ENCODE assay signal across 8 cellular contexts in the genomic region with DNA sequence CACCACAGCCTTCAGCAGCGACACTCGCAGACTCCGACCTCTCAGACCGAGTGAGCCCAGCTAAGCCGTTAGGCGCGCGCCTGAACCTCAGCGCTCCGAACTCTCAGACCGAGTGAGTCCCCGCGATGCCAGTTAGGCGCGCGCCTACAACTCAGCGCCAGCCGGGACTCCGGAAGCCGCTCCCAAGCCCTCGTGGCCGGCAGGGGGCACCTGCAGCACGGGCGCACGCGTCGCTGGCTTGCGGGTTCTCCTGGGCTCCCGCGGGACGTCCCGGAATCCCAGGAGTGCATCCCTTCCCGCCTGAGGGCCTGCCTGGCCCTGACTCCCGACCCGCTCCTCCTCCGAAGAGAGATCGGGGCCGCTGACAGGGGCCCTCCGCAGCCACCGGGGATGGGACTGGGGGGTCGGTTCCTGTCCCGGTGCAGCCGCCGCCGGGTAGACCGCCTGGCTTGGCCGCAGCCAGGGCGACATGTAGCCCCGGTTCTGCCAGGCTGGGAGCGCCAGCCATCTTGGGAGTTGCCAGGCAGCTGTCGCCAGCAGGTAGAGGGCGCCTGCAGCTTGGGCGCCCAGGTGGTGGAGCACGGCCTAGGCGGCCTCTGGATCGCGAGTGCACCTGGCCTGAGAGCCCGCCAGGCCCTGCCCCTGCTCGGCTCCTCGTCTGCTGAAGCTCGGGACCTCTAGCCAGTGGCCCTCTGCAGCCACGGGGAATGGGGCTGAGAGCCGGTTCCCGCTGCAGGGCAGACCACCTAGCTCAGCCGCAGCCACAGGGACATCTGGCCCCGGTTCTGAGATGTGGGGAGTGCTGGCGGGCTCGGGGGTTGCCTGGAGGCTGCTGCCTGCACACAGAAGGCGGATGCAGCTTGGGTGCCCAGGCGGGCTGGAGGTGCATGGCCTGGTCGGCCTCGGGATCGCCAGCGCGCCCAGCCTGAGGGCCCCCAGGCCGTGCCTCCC. TPM values are rescaled to one million over a fixed set of nuclear protein-coding genes. Genes with fewer than 3 reads are reported as not detected.
DNase-seq lines count a peak whose midpoint lies in the region; ATAC-seq and TF ChIP-seq lines count a peak whose summit lies in the region.

A gene (minus strand): TSS at position 114 of the 951 bp plus-strand sequence. CDS start 311 bp downstream, outside the sequence.

- H3K4me1 ChIP-seq in mucosa of descending colon (ENCODE audit: low read depth): peaks cover 20% of the 10 kb centered on the region

- H3K27me3 ChIP-seq in AG04450 (ENCODE audit: control insufficient read depth, insufficient read depth, low read length): peaks cover 43% of the 10 kb centered on the region

- peak; percentile 82 for ATAC-seq in GM18909 (IDR thresholded peaks at IDR 0.05; ENCODE audit: poor library complexity, unreplicated experiment)
- peak; percentile 70 for ATAC-seq in HG03342 (IDR thresholded peaks at IDR 0.05; ENCODE audit: unreplicated experiment)
- peak; percentile 95 for ATAC-seq in esophagus mucosa
- ATAC-seq in mucosa of descending colon: peak; percentile 89

- POLR2A ChIA-PET in AG04450 (lab: Yijun Ruan, JAX): no interaction called here

- TF ChIP-seq CTCF in AG04450 (IDR thresholded peaks at IDR 0.05; ENCODE audit: low read depth, low read length): peak; percentile 69
- peak; percentile 66 for TF ChIP-seq CTCF in mucosa of descending colon (IDR thresholded peaks at IDR 0.05)

- H3K27ac ChIP-seq in AG04450 (ENCODE audit: low read depth, low read length): no peak within 1 kb of the TSS

- no peaks in the 10 kb centered on the region for H3K36me3 ChIP-seq in mucosa of descending colon (ENCODE audit: low read depth)

- peak; percentile 29 for DNase-seq in AG04450 (ENCODE audit: low read depth, low spot score)
- peak; percentile 40 for DNase-seq in NCI-H524 treated with DMSO at 0.1 percent for 48 hours (lab: John Stamatoyannopoulos, UW)
- DNase-seq in activated T-cell treated with anti-CD3 and anti-CD28 coated beads for 1 hour (ENCODE audit: low read depth): peak; percentile 48
- DNase-seq in mucosa of descending colon: peak; percentile 91 to 95 (median 93)
- DNase-seq in stimulated activated CD8-positive, alpha-beta memory T cell treated with anti-CD3 and anti-CD28 coated beads, Interleukin-4, amount 100 ng/mL, for 24 hours (ENCODE audit: low read depth): peak; percentile 52

- CTCF ChIA-PET in AG04450 (lab: Charles Lee): interaction anchor here (0.9 kb wide), 1 partner anchor 24 kb away, joined by 3 read pairs; no protein-coding TSS in a partner anchor

- H3K4me3 ChIP-seq in AG04450 (ENCODE audit: low read depth, low read length): peak within 1 kb of the TSS; percentile 46
- peak within 1 kb of the TSS; percentile 22 for H3K4me3 ChIP-seq in mucosa of descending colon

- intact Hi-C loops in mucosa of descending colon (cut with DNase I, micrococcal nuclease): no loop called here

- H3K9me3 ChIP-seq in AG04450 (ENCODE audit: control insufficient read depth, insufficient read depth, low read length) (peaks cover 7% of the 10 kb centered on the region; the same call in 1 of the 2 replicates), mucosa of descending colon (no peaks in the 10 kb centered on the region)

RNA-seq across cellular contexts. Expression of the gene that starts here (rescaled TPM):
- 0.31 TPM in 1 of 2 replicates, not detected in the other for polyA plus RNA-seq in AG04450 (2011; rRNA removed)
- 1.9 TPM in 1 of 2 replicates, not detected in the other for polyA minus RNA-seq in AG04450 (2011; rRNA and poly(A)+ RNA removed)
- total RNA-seq in esophagus mucosa: 3.0 TPM
- total RNA-seq in mucosa of descending colon: 10 to 100 TPM in 2 of 3 donors, 1 to 10 TPM in 1; 5.9 to 19.2 (median 15.9) TPM

Comparison
In these comparisons a context has a peak if more than half of its experiments do, and no peak if none do; other contexts are left out.
1. DNase-seq: peak in every context shown above with its lines; median percentile 93 in mucosa of descending colon; 52 in stimulated activated CD8-positive, alpha-beta memory T cell treated with anti-CD3 and anti-CD28 coated beads, Interleukin-4, amount 100 ng/mL, for 24 hours; 48 in activated T-cell treated with anti-CD3 and anti-CD28 coated beads for 1 hour; 40 in NCI-H524 treated with DMSO at 0.1 percent for 48 hours; 29 in AG04450.